In genomic region chr3:194407423-194407822, GRCh38 we compare ENCODE assay signal across 1 cellular context.
A peak's percentile ranks its signal among the peaks of the same experiment; 100 is the strongest.
TF ChIP-seq lines count a peak whose summit lies in the region.

No MANE protein-coding gene starts in this region.

TF ChIP-seq in K562, 482 proteins besides CTCF, POLR2A, EP300 and RAD21 (continued from another document):
- TF ChIP-seq ZNF318 (IDR thresholded peaks at IDR 0.05; ENCODE audit: borderline replicate concordance in 1 of 2, low read depth in 1 of 2) = 0 out of 4 replicates have a peak, but pooled peaks of 1 of the 2 experiments have one; percentile 30
- no peak for TF ChIP-seq MCM7 (IDR thresholded peaks at IDR 0.05)
- TF ChIP-seq ZNF175 (CRISPR knock-in tag; IDR thresholded peaks at IDR 0.05; ENCODE audit: low read depth) = no peak
- no peak for TF ChIP-seq CEBPG (CRISPR knock-in tag; IDR thresholded peaks at IDR 0.05)
- TF ChIP-seq CEBPG (tag; conservative IDR thresholded peaks at IDR 0.05 in 1 of 2, IDR thresholded peaks at IDR 0.05 in 1 of 2) = 0 out of 4 replicates have a peak, but pooled peaks of 1 of the 2 experiments have one; percentile 42
- TF ChIP-seq NR2C2 (CRISPR knock-in tag; IDR thresholded peaks at IDR 0.05) = no peak
- TF ChIP-seq NR2C2 (tag; IDR thresholded peaks at IDR 0.05) = no peak
- no peak for TF ChIP-seq USF2 (CRISPR knock-in tag; IDR thresholded peaks at IDR 0.05)
- no peak for TF ChIP-seq ZNF785 (CRISPR knock-in tag; IDR thresholded peaks at IDR 0.05)
- TF ChIP-seq NCOA2 (IDR thresholded peaks at IDR 0.05; ENCODE audit: partially characterized antibody in 2 of 2) = no peak
- TF ChIP-seq TRIM24 (IDR thresholded peaks at IDR 0.05) = no peak
- TF ChIP-seq ZFP1 (CRISPR knock-in tag; IDR thresholded peaks at IDR 0.05) = no peak
- no peak for TF ChIP-seq TCF7L2 (IDR thresholded peaks at IDR 0.05; ENCODE audit: low read depth, low read length)
- TF ChIP-seq, protein P1, sequence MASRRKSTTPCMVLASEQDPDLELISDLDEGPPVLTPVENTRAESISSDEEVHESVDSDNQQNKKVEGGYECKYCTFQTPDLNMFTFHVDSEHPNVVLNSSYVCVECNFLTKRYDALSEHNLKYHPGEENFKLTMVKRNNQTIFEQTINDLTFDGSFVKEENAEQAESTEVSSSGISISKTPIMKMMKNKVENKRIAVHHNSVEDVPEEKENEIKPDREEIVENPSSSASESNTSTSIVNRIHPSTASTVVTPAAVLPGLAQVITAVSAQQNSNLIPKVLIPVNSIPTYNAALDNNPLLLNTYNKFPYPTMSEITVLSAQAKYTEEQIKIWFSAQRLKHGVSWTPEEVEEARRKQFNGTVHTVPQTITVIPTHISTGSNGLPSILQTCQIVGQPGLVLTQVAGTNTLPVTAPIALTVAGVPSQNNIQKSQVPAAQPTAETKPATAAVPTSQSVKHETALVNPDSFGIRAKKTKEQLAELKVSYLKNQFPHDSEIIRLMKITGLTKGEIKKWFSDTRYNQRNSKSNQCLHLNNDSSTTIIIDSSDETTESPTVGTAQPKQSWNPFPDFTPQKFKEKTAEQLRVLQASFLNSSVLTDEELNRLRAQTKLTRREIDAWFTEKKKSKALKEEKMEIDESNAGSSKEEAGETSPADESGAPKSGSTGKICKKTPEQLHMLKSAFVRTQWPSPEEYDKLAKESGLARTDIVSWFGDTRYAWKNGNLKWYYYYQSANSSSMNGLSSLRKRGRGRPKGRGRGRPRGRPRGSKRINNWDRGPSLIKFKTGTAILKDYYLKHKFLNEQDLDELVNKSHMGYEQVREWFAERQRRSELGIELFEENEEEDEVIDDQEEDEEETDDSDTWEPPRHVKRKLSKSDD (conservative IDR thresholded peaks at IDR 0.05; ENCODE audit: low read length) = no peak
- TF ChIP-seq, protein P2, sequence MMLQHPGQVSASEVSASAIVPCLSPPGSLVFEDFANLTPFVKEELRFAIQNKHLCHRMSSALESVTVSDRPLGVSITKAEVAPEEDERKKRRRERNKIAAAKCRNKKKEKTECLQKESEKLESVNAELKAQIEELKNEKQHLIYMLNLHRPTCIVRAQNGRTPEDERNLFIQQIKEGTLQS (IDR thresholded peaks at IDR 0.05) = peak; percentile 68
- TF ChIP-seq, protein P2 (CRISPR knock-in tag; conservative IDR thresholded peaks at IDR 0.05) = no peak
- TF ChIP-seq MEF2A (IDR thresholded peaks at IDR 0.05; ENCODE audit: control insufficient read depth, low read depth, low read length) = no peak
- TF ChIP-seq FOSL1 (tag; conservative IDR thresholded peaks at IDR 0.05) = peak; percentile 66
- TF ChIP-seq NFXL1 (CRISPR knock-in tag; IDR thresholded peaks at IDR 0.05) = no peak
- no peak for TF ChIP-seq ARHGAP35 (IDR thresholded peaks at IDR 0.05; ENCODE audit: partially characterized antibody)
- no peak for TF ChIP-seq ZBTB7A (IDR thresholded peaks at IDR 0.05; ENCODE audit: borderline replicate concordance, control insufficient read depth, low read depth, low read length)
- TF ChIP-seq, protein P3, sequence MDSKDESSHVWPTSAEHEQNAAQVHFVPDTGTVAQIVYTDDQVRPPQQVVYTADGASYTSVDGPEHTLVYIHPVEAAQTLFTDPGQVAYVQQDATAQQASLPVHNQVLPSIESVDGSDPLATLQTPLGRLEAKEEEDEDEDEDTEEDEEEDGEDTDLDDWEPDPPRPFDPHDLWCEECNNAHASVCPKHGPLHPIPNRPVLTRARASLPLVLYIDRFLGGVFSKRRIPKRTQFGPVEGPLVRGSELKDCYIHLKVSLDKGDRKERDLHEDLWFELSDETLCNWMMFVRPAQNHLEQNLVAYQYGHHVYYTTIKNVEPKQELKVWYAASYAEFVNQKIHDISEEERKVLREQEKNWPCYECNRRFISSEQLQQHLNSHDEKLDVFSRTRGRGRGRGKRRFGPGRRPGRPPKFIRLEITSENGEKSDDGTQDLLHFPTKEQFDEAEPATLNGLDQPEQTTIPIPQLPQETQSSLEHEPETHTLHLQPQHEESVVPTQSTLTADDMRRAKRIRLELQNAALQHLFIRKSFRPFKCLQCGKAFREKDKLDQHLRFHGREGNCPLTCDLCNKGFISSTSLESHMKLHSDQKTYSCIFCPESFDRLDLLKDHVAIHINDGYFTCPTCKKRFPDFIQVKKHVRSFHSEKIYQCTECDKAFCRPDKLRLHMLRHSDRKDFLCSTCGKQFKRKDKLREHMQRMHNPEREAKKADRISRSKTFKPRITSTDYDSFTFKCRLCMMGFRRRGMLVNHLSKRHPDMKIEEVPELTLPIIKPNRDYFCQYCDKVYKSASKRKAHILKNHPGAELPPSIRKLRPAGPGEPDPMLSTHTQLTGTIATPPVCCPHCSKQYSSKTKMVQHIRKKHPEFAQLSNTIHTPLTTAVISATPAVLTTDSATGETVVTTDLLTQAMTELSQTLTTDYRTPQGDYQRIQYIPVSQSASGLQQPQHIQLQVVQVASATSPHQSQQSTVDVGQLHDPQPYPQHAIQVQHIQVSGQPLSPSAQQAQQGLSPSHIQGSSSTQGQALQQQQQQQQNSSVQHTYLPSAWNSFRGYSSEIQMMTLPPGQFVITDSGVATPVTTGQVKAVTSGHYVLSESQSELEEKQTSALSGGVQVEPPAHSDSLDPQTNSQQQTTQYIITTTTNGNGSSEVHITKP (IDR thresholded peaks at IDR 0.05; ENCODE audit: partially characterized antibody) = peak; percentile 52
- TF ChIP-seq ZBED1 (IDR thresholded peaks at IDR 0.05) = no peak
- TF ChIP-seq ZNF143 (CRISPR knock-in tag; IDR thresholded peaks at IDR 0.05) = no peak
- no peak for TF ChIP-seq TARDBP (IDR thresholded peaks at IDR 0.05)
- TF ChIP-seq KLF1 (tag; IDR thresholded peaks at IDR 0.05) = no peak
- no peak for TF ChIP-seq RERE (CRISPR knock-in tag; IDR thresholded peaks at IDR 0.05; ENCODE audit: borderline replicate concordance)
- TF ChIP-seq BHLHE40 (IDR thresholded peaks at IDR 0.05; ENCODE audit: low read length) = peak; percentile 54; the same call in 1 of the 2 replicates
- no peak for TF ChIP-seq ZC3H11A (IDR thresholded peaks at IDR 0.05; ENCODE audit: low read depth, low read length)
- TF ChIP-seq RFX7 (CRISPR knock-in tag; IDR thresholded peaks at IDR 0.05) = no peak
- TF ChIP-seq, protein P4, sequence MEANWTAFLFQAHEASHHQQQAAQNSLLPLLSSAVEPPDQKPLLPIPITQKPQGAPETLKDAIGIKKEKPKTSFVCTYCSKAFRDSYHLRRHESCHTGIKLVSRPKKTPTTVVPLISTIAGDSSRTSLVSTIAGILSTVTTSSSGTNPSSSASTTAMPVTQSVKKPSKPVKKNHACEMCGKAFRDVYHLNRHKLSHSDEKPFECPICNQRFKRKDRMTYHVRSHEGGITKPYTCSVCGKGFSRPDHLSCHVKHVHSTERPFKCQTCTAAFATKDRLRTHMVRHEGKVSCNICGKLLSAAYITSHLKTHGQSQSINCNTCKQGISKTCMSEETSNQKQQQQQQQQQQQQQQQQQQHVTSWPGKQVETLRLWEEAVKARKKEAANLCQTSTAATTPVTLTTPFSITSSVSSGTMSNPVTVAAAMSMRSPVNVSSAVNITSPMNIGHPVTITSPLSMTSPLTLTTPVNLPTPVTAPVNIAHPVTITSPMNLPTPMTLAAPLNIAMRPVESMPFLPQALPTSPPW (CRISPR knock-in tag; IDR thresholded peaks at IDR 0.05) = no peak
- no peak for TF ChIP-seq FIP1L1 (IDR thresholded peaks at IDR 0.05; ENCODE audit: low read depth, low read length, poor library complexity, severe bottlenecking)
